In the genomic region with DNA sequence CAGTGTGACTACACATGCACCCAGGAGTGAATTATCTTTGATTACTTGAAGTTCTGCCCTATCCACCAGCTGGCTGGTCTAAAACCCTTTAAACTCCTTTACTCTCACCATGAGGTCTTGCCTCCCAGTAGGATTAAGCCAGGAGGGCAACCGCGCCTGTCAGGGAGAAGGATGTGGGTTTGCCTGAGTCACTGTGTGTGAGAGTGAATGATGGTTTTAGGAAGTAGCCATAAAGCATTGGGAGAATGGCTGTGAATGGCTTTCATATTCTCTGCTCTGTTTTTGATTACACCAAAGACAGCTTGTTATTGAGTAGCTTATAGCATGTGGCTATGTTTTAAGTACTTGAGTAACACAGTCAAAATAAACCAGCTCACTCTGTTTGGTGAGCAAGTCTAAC, we compare ENCODE assay signal across 9 cellular contexts.
A peak's percentile ranks its signal among the peaks of the same experiment; 100 is the strongest.
DNase-seq lines count a peak whose midpoint lies in the region; FAIRE-seq and TF ChIP-seq lines count a peak whose summit lies in the region.
"Had no signal": no experiment of that assay in that cellular context is flagged by ENCODE, and none has a peak within 500 bp of the region (broad histone marks: within the 10 kb centered on the region; RNA-seq: fewer than 3 reads in every experiment).

No MANE protein-coding gene starts in this region.

- H3K4me1 Mint-ChIP-seq in osteocyte (ENCODE audit: unreplicated experiment), result peaks cover 66% of the 10 kb centered on the region

- DNase-seq in GOT3 (lab: John Stamatoyannopoulos, UW) (peak; percentile 29), NCI-H69 (lab: John Stamatoyannopoulos, UW) (peak; percentile 95), breast epithelium (ENCODE audit: low spot score in 2 of 2) (no peak), osteocyte (ENCODE audit: extremely low spot score, unreplicated experiment) (no peak), Ammon's horn (ENCODE audit: low spot score) (no peak), uterus (no peak), GM12892 (ENCODE audit: insufficient read length) (no peak)
- DNase-seq in activated naive CD4-positive, alpha-beta T cell (lab: John Stamatoyannopoulos, UW), result no peak

- no peaks in the 10 kb centered on the region for H3K36me3 ChIP-seq in breast epithelium
- no peaks in the 10 kb centered on the region for H3K36me3 ChIP-seq in uterus

- no peak for TF ChIP-seq CTCF in breast epithelium (IDR thresholded peaks at IDR 0.05)
- TF ChIP-seq CTCF in osteocyte (IDR thresholded peaks at IDR 0.05), result no peak
- TF ChIP-seq CTCF in uterus (IDR thresholded peaks at IDR 0.05), result no peak

- no peaks in the 10 kb centered on the region for H3K36me3 Mint-ChIP-seq in osteocyte (ENCODE audit: unreplicated experiment)

- no peaks in the 10 kb centered on the region for H3K27me3 Mint-ChIP-seq in osteocyte (ENCODE audit: unreplicated experiment)

- TF ChIP-seq POLR2A in breast epithelium (IDR thresholded peaks at IDR 0.05) (no peak), uterus (IDR thresholded peaks at IDR 0.05) (no peak), GM12892 (IDR thresholded peaks at IDR 0.05; ENCODE audit: low read depth, low read length) (no peak)

- no peak overlapping the region for H3K4me3 Mint-ChIP-seq in osteocyte (ENCODE audit: unreplicated experiment)

- FAIRE-seq in GM12892 (lab: Jason Lieb, UNC), result no peak

- H3K4me3 ChIP-seq in breast epithelium (no peak overlapping the region), uterus (no peak overlapping the region)

- H3K27me3 ChIP-seq in breast epithelium, result no peaks in the 10 kb centered on the region
- no peaks in the 10 kb centered on the region for H3K27me3 ChIP-seq in uterus

- peak overlapping the region; percentile 75 for H3K27ac Mint-ChIP-seq in osteocyte (ENCODE audit: unreplicated experiment)

- no peaks in the 10 kb centered on the region for H3K9me3 Mint-ChIP-seq in osteocyte (ENCODE audit: unreplicated experiment)

- H3K4me1 ChIP-seq in breast epithelium (peaks cover 0 to 16% of the 10 kb centered on the region in 2 donors), uterus (peaks cover 0 to 8% of the 10 kb centered on the region in 2 donors)

- intact Hi-C loops in breast epithelium (cut with DNase I; ENCODE audit: low total_unique reads), result no loop called here
- intact Hi-C loops in uterus (cut with DNase I; ENCODE audit: low total_unique reads), result no loop called here

- H3K27ac ChIP-seq in breast epithelium (peak overlapping the region; percentile 13 to 44), uterus (no peak overlapping the region)
- H3K27ac ChIP-seq: KMS-11 had no signal

- H3K9me3 ChIP-seq in breast epithelium, result no peaks in the 10 kb centered on the region
- no peaks in the 10 kb centered on the region for H3K9me3 ChIP-seq in uterus

Comparison
In these comparisons a context has a peak if more than half of its experiments do, and no peak if none do; other contexts are left out.
1. DNase-seq: peak in GOT3 (single experiment) and NCI-H69 (single experiment); none in breast epithelium (0 of 2), osteocyte (single experiment), Ammon's horn (single experiment), uterus (0 of 2), GM12892 (single experiment) and activated naive CD4-positive, alpha-beta T cell (0 of 4).
2. H3K27ac ChIP-seq: peak in breast epithelium (2 of 2); none in uterus (0 of 2).